In the genomic region with DNA sequence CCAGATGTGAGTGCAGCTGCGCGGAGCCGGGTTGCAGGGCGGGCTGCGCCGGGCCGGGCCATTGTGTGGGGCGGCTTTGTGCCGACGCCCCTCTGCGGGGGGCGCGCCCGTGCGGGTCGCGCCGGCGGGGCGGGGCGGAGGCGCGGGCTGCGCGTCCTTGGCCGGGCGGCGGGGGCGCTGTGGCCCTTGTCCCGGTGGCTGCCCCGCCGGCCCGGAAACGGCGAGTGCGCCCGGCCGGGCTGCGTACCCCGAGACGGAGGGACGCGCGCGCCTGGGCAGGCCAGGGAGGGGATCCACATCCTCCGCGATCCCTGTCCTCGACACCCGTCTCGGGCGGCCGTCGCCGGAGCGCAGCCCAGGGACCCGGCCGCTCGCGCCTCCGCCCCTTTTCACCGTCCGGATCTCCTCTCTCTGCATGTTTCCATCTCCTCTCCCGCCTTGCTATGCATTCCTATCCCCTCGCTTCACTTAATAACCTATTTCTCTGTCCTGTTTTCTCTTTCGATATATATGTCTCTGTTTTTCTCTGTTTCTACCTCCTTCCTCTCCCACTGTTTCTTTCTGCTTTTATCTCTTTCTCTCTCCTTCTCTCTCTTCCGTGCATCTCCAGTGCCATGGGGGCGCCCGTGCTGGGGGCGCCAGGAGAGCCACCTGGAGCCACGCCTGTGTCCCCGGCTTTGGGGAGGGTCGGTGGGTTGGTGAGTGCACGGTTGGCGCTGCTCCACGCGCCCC, we compare ENCODE assay signal across 8 cellular contexts. TPM values are rescaled to one million over a fixed set of nuclear protein-coding genes. Genes with fewer than 3 reads are reported as not detected.
DNase-seq lines count a peak whose midpoint lies in the region; ATAC-seq and TF ChIP-seq lines count a peak whose summit lies in the region.

No MANE protein-coding gene starts in this region.

- H4K20me1 ChIP-seq in OCI-LY7 (ENCODE audit: insufficient read depth, low read length): peaks cover 20% of the 10 kb centered on the region
- H4K20me1 ChIP-seq in neural cell (ENCODE audit: insufficient read depth): no peaks in the 10 kb centered on the region

- H3K27ac Mint-ChIP-seq in type B pancreatic cell: peak overlapping the region; percentile 68

- peak overlapping the region; percentile 92 for H3K4me2 ChIP-seq in OCI-LY7 (ENCODE audit: low read length)
- peak overlapping the region; percentile 72 for H3K4me2 ChIP-seq in neural cell (ENCODE audit: low read length)

- H3K36me3 Mint-ChIP-seq in type B pancreatic cell: peaks cover 6% of the 10 kb centered on the region

- H3K4me3 Mint-ChIP-seq in type B pancreatic cell: peak overlapping the region; percentile 94

- H3K9me2 ChIP-seq in OCI-LY7 (ENCODE audit: insufficient read depth, low read length): no peaks in the 10 kb centered on the region
- H3K9me2 ChIP-seq in neural cell (ENCODE audit: insufficient read depth, low read length): no peaks in the 10 kb centered on the region

- TF ChIP-seq RAD21 in neural cell (conservative IDR thresholded peaks at IDR 0.05): no peak

- H3K9me3 ChIP-seq in AG04450 (ENCODE audit: control insufficient read depth, insufficient read depth, low read length) (no peaks in the 10 kb centered on the region; the same call in 1 of the 2 replicates), OCI-LY7 (ENCODE audit: low read length) (no peaks in the 10 kb centered on the region), neural cell (ENCODE audit: low read length) (no peaks in the 10 kb centered on the region)

- intact Hi-C loops in OCI-LY7 (cut with micrococcal nuclease; ENCODE audit: unreplicated experiment): loop anchor here (2.0 to 5.0 kb wide), 4 partner anchors 53 to 99 kb away; no protein-coding TSS in a partner anchor

- H2AFZ ChIP-seq in OCI-LY7 (ENCODE audit: low read length): peak overlapping the region; percentile 21
- H2AFZ ChIP-seq in neural cell (ENCODE audit: low read depth, low read length): peak overlapping the region; percentile 88

- ATAC-seq in GM18519 (IDR thresholded peaks at IDR 0.05; ENCODE audit: low FRiP score, unreplicated experiment) (peak; percentile 24), HG03045 (IDR thresholded peaks at IDR 0.05; ENCODE audit: unreplicated experiment) (peak; percentile 39)

- peaks cover 2% of the 10 kb centered on the region for H3F3A ChIP-seq in neural cell (ENCODE audit: insufficient read depth, low read length, poor library complexity, severe bottlenecking)

- TF ChIP-seq CTCF in AG04450 (IDR thresholded peaks at IDR 0.05; ENCODE audit: low read depth, low read length): peak; percentile 26
- peak; percentile 41 for TF ChIP-seq CTCF in OCI-LY7 (conservative IDR thresholded peaks at IDR 0.05; ENCODE audit: low read length)
- TF ChIP-seq CTCF in fibroblast of villous mesenchyme (IDR thresholded peaks at IDR 0.05; ENCODE audit: insufficient read depth, low read depth, low read length): no peak
- peak; percentile 64 for TF ChIP-seq CTCF in neural cell (IDR thresholded peaks at IDR 0.05; ENCODE audit: poor library complexity, severe bottlenecking)
- TF ChIP-seq CTCF in type B pancreatic cell (conservative IDR thresholded peaks at IDR 0.05): peak; percentile 61

- H3K4me3 ChIP-seq in AG04450 (ENCODE audit: low read depth, low read length) (peak overlapping the region; percentile 80), OCI-LY7 (ENCODE audit: low read depth, low read length, poor library complexity, severe bottlenecking) (peak overlapping the region; percentile 99), fibroblast of villous mesenchyme (ENCODE audit: low read depth, low read length) (peak overlapping the region; percentile 74), neural cell (ENCODE audit: low read length) (peak overlapping the region; percentile 96)

- peak overlapping the region; percentile 95 for H3K9ac ChIP-seq in neural cell (ENCODE audit: low read length)

- CTCF ChIA-PET in AG04450 (lab: Charles Lee) (interaction anchor here (0.5 to 8.2 kb wide), 23 partner anchors 9 to 518 kb away, joined by 3 to 221 read pairs (median 5); no protein-coding TSS in a partner anchor), OCI-LY7 (lab: Charles Lee; ENCODE audit: unreplicated experiment) (interaction anchor here (0.8 to 2.4 kb wide), 2 partner anchors 198 kb away, joined by 4 to 17 read pairs; no protein-coding TSS in a partner anchor)

- DNase-seq in AG04450 (ENCODE audit: low read depth, low spot score) (no peak), OCI-LY7 (ENCODE audit: low spot score) (peak; percentile 84), fibroblast of villous mesenchyme (ENCODE audit: low read depth) (peak; percentile 61), type B pancreatic cell (ENCODE audit: extremely low spot score, unreplicated experiment) (peak; percentile 82)
- DNase-seq in activated T-helper 9 cell treated with anti-CD3 and anti-CD28 coated beads, Interleukin-2, amount 50 U/mL, for 16 hours (ENCODE audit: low read depth): peak; percentile 54

- TF ChIP-seq EP300 in neural cell (conservative IDR thresholded peaks at IDR 0.05; ENCODE audit: poor library complexity, severe bottlenecking): no peak

- POLR2A ChIA-PET in AG04450 (lab: Yijun Ruan, JAX) (interaction anchor here (0.6 to 5.1 kb wide), 26 partner anchors 9 to 655 kb away, joined by 3 to 176 read pairs (median 4); no protein-coding TSS in a partner anchor), OCI-LY7 (lab: Charles Lee) (interaction anchor here (1.8 to 3.7 kb wide), 3 partner anchors 109 to 197 kb away, joined by 6 to 46 read pairs (median 13); no protein-coding TSS in a partner anchor)

- no peaks in the 10 kb centered on the region for H3K9me3 Mint-ChIP-seq in type B pancreatic cell

- H3K36me3 ChIP-seq in OCI-LY7 (ENCODE audit: insufficient read depth, low read length): peaks cover 25% of the 10 kb centered on the region
- H3K36me3 ChIP-seq in neural cell (ENCODE audit: insufficient read depth, low read length): no peaks in the 10 kb centered on the region

- H3K4me1 Mint-ChIP-seq in type B pancreatic cell (ENCODE audit: unreplicated experiment): peaks cover 11% of the 10 kb centered on the region

- no TSS peak for BruUV-seq in OCI-LY7 (replicated peaks; lab: Mats Ljungman, UMichigan)

- peak overlapping the region; percentile 90 for H3K27ac ChIP-seq in AG04450 (ENCODE audit: low read depth, low read length)
- peak overlapping the region; percentile 63 for H3K27ac ChIP-seq in OCI-LY7 (ENCODE audit: low read depth, low read length, poor library complexity, severe bottlenecking)
- H3K27ac ChIP-seq in neural cell (ENCODE audit: low read length): peak overlapping the region; percentile 81

- H3K27me3 Mint-ChIP-seq in type B pancreatic cell: peaks cover 40% of the 10 kb centered on the region

- peaks cover 39% of the 10 kb centered on the region for H3K79me2 ChIP-seq in OCI-LY7 (ENCODE audit: insufficient read depth, low read depth, low read length)
- peaks cover 31% of the 10 kb centered on the region for H3K79me2 ChIP-seq in neural cell (replicated peaks; ENCODE audit: insufficient read depth, low read length)

- no peaks in the 10 kb centered on the region for H3K27me3 ChIP-seq in AG04450 (ENCODE audit: control insufficient read depth, insufficient read depth, low read length)
- H3K27me3 ChIP-seq in neural cell (ENCODE audit: insufficient read depth, low read depth, low read length): peaks cover 15% of the 10 kb centered on the region

- peaks cover 57% of the 10 kb centered on the region for H3K4me1 ChIP-seq in OCI-LY7 (ENCODE audit: insufficient read depth, low read length, poor library complexity, severe bottlenecking)

TF ChIP-seq in neural cell, 6 proteins besides CTCF, POLR2A, EP300 and RAD21:
- TF ChIP-seq SMC3 (conservative IDR thresholded peaks at IDR 0.05; ENCODE audit: poor library complexity) (no peak), MXI1 (conservative IDR thresholded peaks at IDR 0.05; ENCODE audit: poor library complexity, severe bottlenecking) (peak; percentile 47)

RNA-seq across cellular contexts. Expression of a gene that starts 0.8 kb away (rescaled TPM):
- polyA plus RNA-seq in AG04450 (2011; rRNA removed): 24.3 and 26.6 TPM in 2 replicates
- polyA minus RNA-seq in AG04450 (2011; rRNA and poly(A)+ RNA removed): 18.9 and 22.3 TPM in 2 replicates
- 29.0 and 33.7 TPM in 2 replicates for total RNA-seq in OCI-LY7 (2014; rRNA removed; shearing (Covaris generic))
- total RNA-seq in OCI-LY7 (2022): 36.7 and 50.7 TPM in 2 replicates
- 26.1 and 44.9 TPM in 2 replicates for total RNA-seq in fibroblast of villous mesenchyme
- 33.4 and 36.2 TPM in 2 replicates for polyA plus RNA-seq in neural cell
- 24.1 and 30.2 TPM in 2 replicates for polyA minus RNA-seq in neural cell
- total RNA-seq in type B pancreatic cell (ENCODE audit: low replicate concordance): 14.0 and 30.2 TPM in 2 replicates
